12 cellular contexts compared by ENCODE assay signal in the genomic region with DNA sequence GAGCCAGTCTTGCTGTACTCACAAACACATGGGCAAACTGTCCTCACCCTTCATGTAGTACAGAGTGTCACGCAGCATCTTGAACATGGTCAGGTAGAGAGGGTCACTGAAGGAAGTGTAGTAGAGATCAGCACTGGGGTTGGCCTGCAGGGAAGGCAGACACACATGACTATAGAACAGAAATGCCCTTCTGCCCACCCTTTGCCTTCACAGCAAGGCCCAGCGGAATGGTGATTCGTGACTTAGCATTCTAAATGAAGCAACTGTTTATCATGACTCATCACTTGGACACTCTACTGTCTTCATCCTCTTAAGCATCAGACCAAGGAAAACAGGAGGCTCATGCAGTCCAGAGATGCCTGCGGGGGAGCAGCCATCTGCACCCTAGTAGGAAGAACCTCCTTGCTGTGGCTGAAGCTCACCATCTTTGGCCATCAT. TPM values are rescaled to one million over a fixed set of nuclear protein-coding genes. Genes with fewer than 3 reads are reported as not detected.
DNase-seq lines count a peak whose midpoint lies in the region; ATAC-seq and TF ChIP-seq lines count a peak whose summit lies in the region.
"Had no signal": no experiment of that assay in that cellular context is flagged by ENCODE, and none has a peak within 500 bp of the region (broad histone marks: within the 10 kb centered on the region; RNA-seq: fewer than 3 reads in every experiment).

No MANE protein-coding gene starts in this region.

- in situ Hi-C loops in GM23248 (cut with MboI) = no loop called here

- no peaks in the 10 kb centered on the region for H3K27me3 ChIP-seq in GM23248 (replicated peaks; ENCODE audit: insufficient read depth)
- H3K27me3 ChIP-seq in SJCRH30 = no peaks in the 10 kb centered on the region
- H3K27me3 ChIP-seq in upper lobe of right lung = no peaks in the 10 kb centered on the region

- peaks cover 32% of the 10 kb centered on the region for H3F3A ChIP-seq in GM23248 (ENCODE audit: insufficient read depth)

- no peak for TF ChIP-seq CTCF in upper lobe of right lung (IDR thresholded peaks at IDR 0.05)

- peak overlapping the region in 1 of 2 donors; percentile 72 for H3K27ac Mint-ChIP-seq in activated naive CD4-positive, alpha-beta T cell treated with anti-CD3 and anti-CD28 coated beads, Interleukin-2, amount 50 U/mL, for 72 hours
- H3K27ac Mint-ChIP-seq: nephron had no signal

- no peaks in the 10 kb centered on the region for H3K9me2 ChIP-seq in GM23248 (ENCODE audit: insufficient read depth)

- DNase-seq in GM23248 (peak; percentile 97), SJCRH30 (peak; percentile 33 to 36), fibroblast of peridontal ligament (ENCODE audit: extremely low read depth) (peak; percentile 95), pons (ENCODE audit: low spot score) (peak; percentile 59), upper lobe of right lung (no peak)
- no peak for DNase-seq in activated naive CD4-positive, alpha-beta T cell treated with anti-CD3 and anti-CD28 coated beads, Interleukin-2, amount 50 U/mL, for 72 hours (ENCODE audit: low spot score in 2 of 2)
- DNase-seq: Kasumi-1, Right ventricle myocardium superior had no signal

- H3K9ac ChIP-seq in GM23248 = peak overlapping the region; percentile 44; the same call in 1 of the 2 replicates

- WGBS in GM23248 (ENCODE audit: low coverage in 1 of 2, low lambda C conversion rate in 2 of 2, missing lambda C conversion rate in 2 of 2), 2 experiments = 27 to 28% methylated on average over 4 of the region's 4 CpGs

- no peaks in the 10 kb centered on the region for H4K20me1 ChIP-seq in GM23248 (ENCODE audit: insufficient read depth)

- peaks cover 23% of the 10 kb centered on the region for H3K4me1 ChIP-seq in GM23248 (ENCODE audit: insufficient read depth)
- H3K4me1 ChIP-seq in SJCRH30 = 0 out of 2 replicates have a peak, but pooled peaks cover 2% of the 10 kb centered on the region
- no peaks in the 10 kb centered on the region for H3K4me1 ChIP-seq in upper lobe of right lung

- H3K4me3 ChIP-seq in GM23248 = no peak overlapping the region
- no peak overlapping the region for H3K4me3 ChIP-seq in SJCRH30
- no peak overlapping the region for H3K4me3 ChIP-seq in upper lobe of right lung

- H3K79me2 ChIP-seq in GM23248 (ENCODE audit: insufficient read depth) = no peaks in the 10 kb centered on the region

- H3K27ac ChIP-seq in GM23248 = peak overlapping the region; percentile 79
- H3K27ac ChIP-seq in SJCRH30 = no peak overlapping the region
- no peak overlapping the region for H3K27ac ChIP-seq in upper lobe of right lung
- H3K27ac ChIP-seq: epithelial cell of prostate had no signal

- peak overlapping the region; percentile 33 for H3K4me2 ChIP-seq in GM23248 (ENCODE audit: unreplicated experiment)

- H3K9me3 Mint-ChIP-seq in activated naive CD4-positive, alpha-beta T cell treated with anti-CD3 and anti-CD28 coated beads, Interleukin-2, amount 50 U/mL, for 72 hours = no peaks in the 10 kb centered on the region
- H3K9me3 Mint-ChIP-seq: nephron had no signal

- peaks cover 13% of the 10 kb centered on the region; the same call in 1 of the 2 replicates for H3K36me3 ChIP-seq in GM23248 (ENCODE audit: low read depth)
- H3K36me3 ChIP-seq in SJCRH30 = peaks cover 34% of the 10 kb centered on the region
- peaks cover 98% of the 10 kb centered on the region for H3K36me3 ChIP-seq in upper lobe of right lung

- H3K36me3 Mint-ChIP-seq in activated naive CD4-positive, alpha-beta T cell treated with anti-CD3 and anti-CD28 coated beads, Interleukin-2, amount 50 U/mL, for 72 hours = no peaks in the 10 kb centered on the region

- H2AFZ ChIP-seq in GM23248 = peak overlapping the region; percentile 50; the same call in 1 of the 2 replicates

- ATAC-seq in upper lobe of right lung = no peak
- no peak for ATAC-seq in activated naive CD4-positive, alpha-beta T cell treated with anti-CD3 and anti-CD28 coated beads, Interleukin-2, amount 50 U/mL, for 72 hours
- ATAC-seq in GM18517 (IDR thresholded peaks at IDR 0.05; ENCODE audit: unreplicated experiment) = no peak
- no peak for ATAC-seq in HG02852 (IDR thresholded peaks at IDR 0.05; ENCODE audit: unreplicated experiment)

- no peaks in the 10 kb centered on the region for H3K9me3 ChIP-seq in GM23248 (ENCODE audit: low read depth)
- H3K9me3 ChIP-seq in SJCRH30 (replicated peaks) = no peaks in the 10 kb centered on the region
- H3K9me3 ChIP-seq in upper lobe of right lung = no peaks in the 10 kb centered on the region

- intact Hi-C loops in upper lobe of right lung (cut with DNase I) = no loop called here

RNA-seq across cellular contexts. Expression of gene SERPIND1, which starts 33.4 kb away (rescaled TPM):
- not detected in 2 replicates for total RNA-seq in GM23248 (2014; rRNA removed; shearing (Covaris generic))
- polyA plus RNA-seq in GM23248 (2016; fragmentation: Nextera tagmentation; extraction: Ambion mirVana) = 0.13 and 0.26 TPM in 2 replicates
- 0.04 TPM in 1 of 2 replicates, not detected in the other for total RNA-seq in SJCRH30 (2014; rRNA removed; shearing (Covaris generic))
- 0.58 TPM for total RNA-seq in upper lobe of right lung
- not detected for total RNA-seq in activated naive CD4-positive, alpha-beta T cell treated with anti-CD3 and anti-CD28 coated beads, Interleukin-2, amount 50 U/mL, for 72 hours

RNA-seq across cellular contexts. Expression of gene PI4KA, which starts 51.3 kb away (rescaled TPM):
- total RNA-seq in GM23248 (2014; rRNA removed; shearing (Covaris generic)) = 31.1 and 36.5 TPM in 2 replicates
- polyA plus RNA-seq in GM23248 (2016; fragmentation: Nextera tagmentation; extraction: Ambion mirVana) = 29.7 and 34.5 TPM in 2 replicates
- 39.6 and 40.5 TPM in 2 replicates for total RNA-seq in SJCRH30 (2014; rRNA removed; shearing (Covaris generic))
- 113 TPM for total RNA-seq in upper lobe of right lung
- 10 to 100 TPM; 68.3 to 97.6 TPM for total RNA-seq in activated naive CD4-positive, alpha-beta T cell treated with anti-CD3 and anti-CD28 coated beads, Interleukin-2, amount 50 U/mL, for 72 hours

RNA-seq across cellular contexts. Expression of gene SNAP29, which starts 51.5 kb away (rescaled TPM):
- 10.4 and 13.8 TPM in 2 replicates for total RNA-seq in GM23248 (2014; rRNA removed; shearing (Covaris generic))
- polyA plus RNA-seq in GM23248 (2016; fragmentation: Nextera tagmentation; extraction: Ambion mirVana) = 35.8 and 40.9 TPM in 2 replicates
- 15.5 and 17.7 TPM in 2 replicates for total RNA-seq in SJCRH30 (2014; rRNA removed; shearing (Covaris generic))
- 24.3 TPM for total RNA-seq in upper lobe of right lung
- total RNA-seq in activated naive CD4-positive, alpha-beta T cell treated with anti-CD3 and anti-CD28 coated beads, Interleukin-2, amount 50 U/mL, for 72 hours = 10 to 100 TPM; 25.2 to 25.6 TPM

Comparison
In these comparisons a context has a peak if more than half of its experiments do, and no peak if none do; other contexts are left out.
1. DNase-seq: peak in GM23248 (single experiment), SJCRH30 (2 of 2), fibroblast of peridontal ligament (single experiment) and pons (single experiment); none in upper lobe of right lung (single experiment) and activated naive CD4-positive, alpha-beta T cell treated with anti-CD3 and anti-CD28 coated beads, Interleukin-2, amount 50 U/mL, for 72 hours (0 of 2).